In the genomic region with DNA sequence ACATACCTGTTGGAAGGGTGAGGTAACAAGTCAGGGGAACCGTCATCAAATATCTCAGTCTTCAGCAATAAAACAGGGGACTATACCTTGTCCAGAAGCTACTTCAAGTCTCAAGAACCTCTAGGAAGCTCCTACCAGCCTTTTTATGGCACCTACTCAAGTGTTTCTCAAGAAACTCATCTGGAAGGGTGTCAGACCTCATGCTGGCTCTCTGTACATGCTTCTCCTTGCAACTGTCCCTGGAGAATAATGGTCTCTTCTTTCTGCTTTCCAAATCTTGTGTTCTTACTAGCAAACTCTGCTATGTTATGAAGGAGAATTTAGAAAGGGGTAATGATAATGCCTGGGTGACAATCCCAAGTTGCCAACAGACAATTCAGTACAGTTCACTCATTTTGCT, we compare ENCODE assay signal across 14 cellular contexts. TPM values are rescaled to one million over a fixed set of nuclear protein-coding genes. Genes with fewer than 3 reads are reported as not detected.
DNase-seq lines count a peak whose midpoint lies in the region; ATAC-seq and TF ChIP-seq lines count a peak whose summit lies in the region.
"Had no signal": no experiment of that assay in that cellular context is flagged by ENCODE, and none has a peak within 500 bp of the region (broad histone marks: within the 10 kb centered on the region; RNA-seq: fewer than 3 reads in every experiment).

No MANE protein-coding gene starts in this region.

- H3K9me3 ChIP-seq in GM23248 (ENCODE audit: low read depth) (no peaks in the 10 kb centered on the region), subcutaneous abdominal adipose tissue (ENCODE audit: control insufficient read depth in 5 of 5, low read length in 5 of 5) (no peaks in the 10 kb centered on the region)
- H3K9me3 ChIP-seq: BLaER1 had no signal

- DNase-seq in GM23248 (peak; percentile 64), choroid plexus epithelial cell (ENCODE audit: low read depth) (peak; percentile 42), fibroblast of peridontal ligament (ENCODE audit: extremely low read depth) (peak; percentile 54), T-helper 2 cell (no peak), SKM-1 (lab: John Stamatoyannopoulos, UW; ENCODE audit: unreplicated experiment) (no peak)
- DNase-seq: AML-193, H9 had no signal

- no peaks in the 10 kb centered on the region for H3K79me2 ChIP-seq in GM23248 (ENCODE audit: insufficient read depth)

- no peak for TF ChIP-seq CTCF in choroid plexus epithelial cell (conservative IDR thresholded peaks at IDR 0.05; ENCODE audit: low read depth, low read length)

- H2AFZ ChIP-seq in GM23248, result no peak overlapping the region
- H2AFZ ChIP-seq: GM23338 had no signal

- in situ Hi-C loops in GM23248 (cut with MboI), result no loop called here

- no peaks in the 10 kb centered on the region for H4K20me1 ChIP-seq in GM23248 (ENCODE audit: insufficient read depth)
- H4K20me1 ChIP-seq: BLaER1 had no signal

- H3K4me2 ChIP-seq in GM23248 (ENCODE audit: unreplicated experiment), result no peak overlapping the region
- H3K4me2 ChIP-seq: BLaER1, GM23338 had no signal

- no peaks in the 10 kb centered on the region for H3K9me2 ChIP-seq in GM23248 (ENCODE audit: insufficient read depth)

- H3K4me1 ChIP-seq in GM23248 (ENCODE audit: insufficient read depth), result peaks cover 28% of the 10 kb centered on the region
- peaks cover 0 to 23% (median 14%) of the 10 kb centered on the region in 5 donors for H3K4me1 ChIP-seq in subcutaneous abdominal adipose tissue (ENCODE audit: control insufficient read depth in 5 of 5, insufficient read depth in 5 of 5, low read length in 5 of 5)
- H3K4me1 ChIP-seq: BLaER1 had no signal

- peaks cover 18% of the 10 kb centered on the region for H3F3A ChIP-seq in GM23248 (ENCODE audit: insufficient read depth)

- WGBS in GM23248 (ENCODE audit: low coverage in 1 of 2, low lambda C conversion rate in 2 of 2, missing lambda C conversion rate in 2 of 2), 2 experiments, result 55 to 70% methylated on average over 1 of the region's 1 CpG

- H3K9ac ChIP-seq in GM23248, result no peak overlapping the region
- H3K9ac ChIP-seq in subcutaneous abdominal adipose tissue (ENCODE audit: low read length in 5 of 5), result no peak overlapping the region
- H3K9ac ChIP-seq: BLaER1 had no signal

- H3K27me3 ChIP-seq in GM23248 (replicated peaks; ENCODE audit: insufficient read depth) (no peaks in the 10 kb centered on the region), subcutaneous abdominal adipose tissue (ENCODE audit: control insufficient read depth in 5 of 5, insufficient read depth in 4 of 5, low read length in 5 of 5) (no peaks in the 10 kb centered on the region)
- H3K27me3 ChIP-seq: BLaER1 had no signal

- H3K4me3 ChIP-seq in GM23248 (no peak overlapping the region), choroid plexus epithelial cell (ENCODE audit: low read depth, low read length) (no peak overlapping the region), subcutaneous abdominal adipose tissue (ENCODE audit: low read depth in 1 of 5, low read length in 5 of 5) (no peak overlapping the region)
- H3K4me3 ChIP-seq: BLaER1, GM12878, GM23338 had no signal

- H3K27ac ChIP-seq in GM23248, result peak overlapping the region; percentile 37
- peak overlapping the region; percentile 49 for H3K27ac ChIP-seq in subcutaneous abdominal adipose tissue (ENCODE audit: low read depth, low read length)
- H3K27ac ChIP-seq: BLaER1 had no signal

- H3K36me3 ChIP-seq in GM23248 (ENCODE audit: low read depth), result no peaks in the 10 kb centered on the region
- no peaks in the 10 kb centered on the region for H3K36me3 ChIP-seq in subcutaneous abdominal adipose tissue (ENCODE audit: control insufficient read depth in 5 of 5, insufficient read depth in 5 of 5, low read length in 5 of 5)
- H3K36me3 ChIP-seq: BLaER1 had no signal

- ATAC-seq in activated CD4-positive, CD25-positive, alpha-beta regulatory T cell treated with anti-CD3 and anti-CD28 coated beads, Interleukin-2, amount 50 U/mL, for 24 hours, result no peak
- ATAC-seq: GM12878, GM23338 had no signal

RNA-seq across cellular contexts. Expression of a gene that starts 8.3 kb away (rescaled TPM):
- 48.4 and 57.9 TPM in 2 replicates for total RNA-seq in GM23248 (2014; rRNA removed; shearing (Covaris generic))
- 10.8 and 11.0 TPM in 2 replicates for polyA plus RNA-seq in GM23248 (2016; fragmentation: Nextera tagmentation; extraction: Ambion mirVana)

RNA-seq across cellular contexts. Expression of a gene that starts 52.5 kb away (rescaled TPM):
- not detected in 2 replicates for total RNA-seq in GM23248 (2014; rRNA removed; shearing (Covaris generic))
- 0.39 TPM in 1 of 2 replicates, not detected in the other for polyA plus RNA-seq in GM23248 (2016; fragmentation: Nextera tagmentation; extraction: Ambion mirVana)
- total RNA-seq: Daoy, GM12878, HT1080 had no signal
- polyA plus RNA-seq: GM12878 had no signal

Comparison
In these comparisons a context has a peak if more than half of its experiments do, and no peak if none do; other contexts are left out.
1. DNase-seq: peak in GM23248 (single experiment), choroid plexus epithelial cell (single experiment) and fibroblast of peridontal ligament (single experiment); none in T-helper 2 cell (0 of 5) and SKM-1 (single experiment).